ENCODE assay signal across 1 cellular context in the genomic region with DNA sequence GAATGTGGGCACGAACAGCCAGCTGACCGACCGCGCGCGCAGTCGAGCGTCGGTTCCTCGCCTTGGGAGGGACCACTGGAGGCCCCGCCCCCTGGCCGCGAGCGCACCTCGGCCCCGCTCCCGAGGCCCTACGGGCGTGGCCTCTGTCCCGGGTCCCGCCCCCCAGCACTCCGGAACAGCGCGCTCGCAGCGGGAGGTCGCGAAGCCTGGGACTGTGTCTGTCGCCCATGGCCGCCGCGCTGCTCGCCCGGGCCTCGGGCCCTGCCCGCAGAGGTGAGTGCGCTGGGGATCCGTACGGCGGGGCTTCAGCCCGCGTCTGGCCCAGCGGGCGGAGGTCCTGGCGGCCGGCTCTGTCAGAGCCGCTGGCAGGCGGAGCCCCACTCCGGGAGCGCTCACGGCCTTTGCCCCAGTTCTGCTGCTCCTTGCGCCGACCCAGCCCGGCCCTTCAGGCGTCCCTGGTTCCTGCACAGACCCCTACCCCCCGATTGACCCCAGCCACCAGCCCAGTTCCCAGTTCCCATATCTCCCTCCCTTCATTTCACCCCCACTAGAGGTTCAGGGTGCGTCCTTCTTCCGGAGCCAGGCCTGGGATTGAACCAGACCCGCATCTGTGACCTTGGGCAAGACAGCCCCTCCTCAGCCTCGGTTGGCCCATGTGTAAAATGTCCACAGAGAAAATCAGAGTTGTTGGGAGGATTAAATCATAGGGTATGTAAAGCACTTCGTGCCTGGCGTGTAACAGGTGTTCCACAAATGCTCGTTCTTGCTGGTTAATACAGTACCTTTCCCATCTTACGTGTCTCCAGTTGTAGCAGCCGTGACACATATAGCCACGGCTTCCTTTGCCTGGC.
A peak's percentile ranks its signal among the peaks of the same experiment; 100 is the strongest.
TF ChIP-seq lines count a peak whose summit lies in the region.

Gene ACADS (plus strand): TSS at position 168 of the 851 bp plus-strand sequence. CDS start 60 bp downstream, at position 228.

TF ChIP-seq in HEK293, 187 proteins besides CTCF, POLR2A, EP300 and RAD21 (continued from another document and continues in another):
- TF ChIP-seq ZNF280D (tag by site-specific recombination; IDR thresholded peaks at IDR 0.05), result no peak
- TF ChIP-seq ZNF184 (tag by site-specific recombination; IDR thresholded peaks at IDR 0.05), result no peak
- no peak for TF ChIP-seq ZNF157 (tag by site-specific recombination; IDR thresholded peaks at IDR 0.05)
- no peak for TF ChIP-seq GLI2 (tag by site-specific recombination; IDR thresholded peaks at IDR 0.05; ENCODE audit: borderline replicate concordance, low read depth)
- TF ChIP-seq, protein P1, sequence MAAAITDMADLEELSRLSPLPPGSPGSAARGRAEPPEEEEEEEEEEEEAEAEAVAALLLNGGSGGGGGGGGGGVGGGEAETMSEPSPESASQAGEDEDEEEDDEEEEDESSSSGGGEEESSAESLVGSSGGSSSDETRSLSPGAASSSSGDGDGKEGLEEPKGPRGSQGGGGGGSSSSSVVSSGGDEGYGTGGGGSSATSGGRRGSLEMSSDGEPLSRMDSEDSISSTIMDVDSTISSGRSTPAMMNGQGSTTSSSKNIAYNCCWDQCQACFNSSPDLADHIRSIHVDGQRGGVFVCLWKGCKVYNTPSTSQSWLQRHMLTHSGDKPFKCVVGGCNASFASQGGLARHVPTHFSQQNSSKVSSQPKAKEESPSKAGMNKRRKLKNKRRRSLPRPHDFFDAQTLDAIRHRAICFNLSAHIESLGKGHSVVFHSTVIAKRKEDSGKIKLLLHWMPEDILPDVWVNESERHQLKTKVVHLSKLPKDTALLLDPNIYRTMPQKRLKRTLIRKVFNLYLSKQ (tag by site-specific recombination; IDR thresholded peaks at IDR 0.05; ENCODE audit: borderline replicate concordance), result no peak
- TF ChIP-seq ZNF677 (tag by site-specific recombination; IDR thresholded peaks at IDR 0.05), result no peak
- TF ChIP-seq ZNF777 (tag by site-specific recombination; IDR thresholded peaks at IDR 0.05; ENCODE audit: borderline replicate concordance), result no peak
- peak; percentile 70; the same call in 1 of the 2 replicates for TF ChIP-seq SP7 (tag by site-specific recombination; IDR thresholded peaks at IDR 0.05)
- TF ChIP-seq, protein P2, sequence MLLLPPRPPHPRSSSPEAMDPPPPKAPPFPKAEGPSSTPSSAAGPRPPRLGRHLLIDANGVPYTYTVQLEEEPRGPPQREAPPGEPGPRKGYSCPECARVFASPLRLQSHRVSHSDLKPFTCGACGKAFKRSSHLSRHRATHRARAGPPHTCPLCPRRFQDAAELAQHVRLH (tag by site-specific recombination; IDR thresholded peaks at IDR 0.05), result no peak
- TF ChIP-seq ZNF623 (tag by site-specific recombination; IDR thresholded peaks at IDR 0.05), result no peak
- TF ChIP-seq ZNF473 (tag by site-specific recombination; IDR thresholded peaks at IDR 0.05), result no peak
- TF ChIP-seq IKZF3 (tag by site-specific recombination; IDR thresholded peaks at IDR 0.05), result no peak
- no peak for TF ChIP-seq ZNF19 (tag by site-specific recombination; IDR thresholded peaks at IDR 0.05; ENCODE audit: low read depth)
- TF ChIP-seq WT1 (tag by site-specific recombination; IDR thresholded peaks at IDR 0.05), result no peak
- TF ChIP-seq ZNF302 (tag by site-specific recombination; IDR thresholded peaks at IDR 0.05; ENCODE audit: low read depth), result no peak
- no peak for TF ChIP-seq HIC1 (tag by site-specific recombination; IDR thresholded peaks at IDR 0.05)
- TF ChIP-seq GLI4 (tag by site-specific recombination; IDR thresholded peaks at IDR 0.05), result no peak
- no peak for TF ChIP-seq ATF2 (tag by site-specific recombination; IDR thresholded peaks at IDR 0.05; ENCODE audit: low read depth)
- TF ChIP-seq, protein P3, sequence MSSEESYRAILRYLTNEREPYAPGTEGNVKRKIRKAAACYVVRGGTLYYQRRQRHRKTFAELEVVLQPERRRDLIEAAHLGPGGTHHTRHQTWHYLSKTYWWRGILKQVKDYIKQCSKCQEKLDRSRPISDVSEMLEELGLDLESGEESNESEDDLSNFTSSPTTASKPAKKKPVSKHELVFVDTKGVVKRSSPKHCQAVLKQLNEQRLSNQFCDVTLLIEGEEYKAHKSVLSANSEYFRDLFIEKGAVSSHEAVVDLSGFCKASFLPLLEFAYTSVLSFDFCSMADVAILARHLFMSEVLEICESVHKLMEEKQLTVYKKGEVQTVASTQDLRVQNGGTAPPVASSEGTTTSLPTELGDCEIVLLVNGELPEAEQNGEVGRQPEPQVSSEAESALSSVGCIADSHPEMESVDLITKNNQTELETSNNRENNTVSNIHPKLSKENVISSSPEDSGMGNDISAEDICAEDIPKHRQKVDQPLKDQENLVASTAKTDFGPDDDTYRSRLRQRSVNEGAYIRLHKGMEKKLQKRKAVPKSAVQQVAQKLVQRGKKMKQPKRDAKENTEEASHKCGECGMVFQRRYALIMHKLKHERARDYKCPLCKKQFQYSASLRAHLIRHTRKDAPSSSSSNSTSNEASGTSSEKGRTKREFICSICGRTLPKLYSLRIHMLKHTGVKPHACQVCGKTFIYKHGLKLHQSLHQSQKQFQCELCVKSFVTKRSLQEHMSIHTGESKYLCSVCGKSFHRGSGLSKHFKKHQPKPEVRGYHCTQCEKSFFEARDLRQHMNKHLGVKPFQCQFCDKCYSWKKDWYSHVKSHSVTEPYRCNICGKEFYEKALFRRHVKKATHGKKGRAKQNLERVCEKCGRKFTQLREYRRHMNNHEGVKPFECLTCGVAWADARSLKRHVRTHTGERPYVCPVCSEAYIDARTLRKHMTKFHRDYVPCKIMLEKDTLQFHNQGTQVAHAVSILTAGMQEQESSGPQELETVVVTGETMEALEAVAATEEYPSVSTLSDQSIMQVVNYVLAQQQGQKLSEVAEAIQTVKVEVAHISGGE (tag by site-specific recombination; conservative IDR thresholded peaks at IDR 0.05; ENCODE audit: low read depth), result no peak; the same call in 1 of the 2 replicates
- no peak for TF ChIP-seq HOXC10 (CRISPR knock-in tag; IDR thresholded peaks at IDR 0.05)
- TF ChIP-seq OSR2 (tag by site-specific recombination; IDR thresholded peaks at IDR 0.05), result no peak; the same call in 1 of the 2 replicates
- TF ChIP-seq ZNF138 (tag by site-specific recombination; IDR thresholded peaks at IDR 0.05; ENCODE audit: borderline replicate concordance), result no peak
- TF ChIP-seq ZNF837 (tag by site-specific recombination; IDR thresholded peaks at IDR 0.05), result no peak
- no peak for TF ChIP-seq ZBTB21 (tag by site-specific recombination; IDR thresholded peaks at IDR 0.05)
- no peak for TF ChIP-seq ZNF239 (tag by site-specific recombination; IDR thresholded peaks at IDR 0.05)
- no peak for TF ChIP-seq TRIM28 (IDR thresholded peaks at IDR 0.05; ENCODE audit: borderline replicate concordance, low read length)
- TF ChIP-seq, protein P4, sequence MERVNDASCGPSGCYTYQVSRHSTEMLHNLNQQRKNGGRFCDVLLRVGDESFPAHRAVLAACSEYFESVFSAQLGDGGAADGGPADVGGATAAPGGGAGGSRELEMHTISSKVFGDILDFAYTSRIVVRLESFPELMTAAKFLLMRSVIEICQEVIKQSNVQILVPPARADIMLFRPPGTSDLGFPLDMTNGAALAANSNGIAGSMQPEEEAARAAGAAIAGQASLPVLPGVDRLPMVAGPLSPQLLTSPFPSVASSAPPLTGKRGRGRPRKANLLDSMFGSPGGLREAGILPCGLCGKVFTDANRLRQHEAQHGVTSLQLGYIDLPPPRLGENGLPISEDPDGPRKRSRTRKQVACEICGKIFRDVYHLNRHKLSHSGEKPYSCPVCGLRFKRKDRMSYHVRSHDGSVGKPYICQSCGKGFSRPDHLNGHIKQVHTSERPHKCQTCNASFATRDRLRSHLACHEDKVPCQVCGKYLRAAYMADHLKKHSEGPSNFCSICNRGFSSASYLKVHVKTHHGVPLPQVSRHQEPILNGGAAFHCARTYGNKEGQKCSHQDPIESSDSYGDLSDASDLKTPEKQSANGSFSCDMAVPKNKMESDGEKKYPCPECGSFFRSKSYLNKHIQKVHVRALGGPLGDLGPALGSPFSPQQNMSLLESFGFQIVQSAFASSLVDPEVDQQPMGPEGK (tag by site-specific recombination; IDR thresholded peaks at IDR 0.05), result peak; percentile 74
- TF ChIP-seq ZBTB17 (tag by site-specific recombination; IDR thresholded peaks at IDR 0.05), result peak; percentile 82; the same call in 1 of the 2 replicates
- peak; percentile 90 for TF ChIP-seq GLIS2 (tag by site-specific recombination; IDR thresholded peaks at IDR 0.05)
- TF ChIP-seq ZNF544 (tag by site-specific recombination; IDR thresholded peaks at IDR 0.05), result no peak
- no peak for TF ChIP-seq ZNF404 (tag by site-specific recombination; IDR thresholded peaks at IDR 0.05)
- no peak for TF ChIP-seq SETDB1 (IDR thresholded peaks at IDR 0.05; ENCODE audit: insufficient read length, low read length)
- TF ChIP-seq, protein P5, sequence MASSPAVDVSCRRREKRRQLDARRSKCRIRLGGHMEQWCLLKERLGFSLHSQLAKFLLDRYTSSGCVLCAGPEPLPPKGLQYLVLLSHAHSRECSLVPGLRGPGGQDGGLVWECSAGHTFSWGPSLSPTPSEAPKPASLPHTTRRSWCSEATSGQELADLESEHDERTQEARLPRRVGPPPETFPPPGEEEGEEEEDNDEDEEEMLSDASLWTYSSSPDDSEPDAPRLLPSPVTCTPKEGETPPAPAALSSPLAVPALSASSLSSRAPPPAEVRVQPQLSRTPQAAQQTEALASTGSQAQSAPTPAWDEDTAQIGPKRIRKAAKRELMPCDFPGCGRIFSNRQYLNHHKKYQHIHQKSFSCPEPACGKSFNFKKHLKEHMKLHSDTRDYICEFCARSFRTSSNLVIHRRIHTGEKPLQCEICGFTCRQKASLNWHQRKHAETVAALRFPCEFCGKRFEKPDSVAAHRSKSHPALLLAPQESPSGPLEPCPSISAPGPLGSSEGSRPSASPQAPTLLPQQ (tag by site-specific recombination; IDR thresholded peaks at IDR 0.05), result 0 out of 2 replicates have a peak, but pooled peaks have one; percentile 42
- TF ChIP-seq ZNF223 (tag by site-specific recombination; IDR thresholded peaks at IDR 0.05), result no peak
- TF ChIP-seq HOXA7 (CRISPR knock-in tag; IDR thresholded peaks at IDR 0.05; ENCODE audit: borderline replicate concordance), result no peak
- TF ChIP-seq ZNF585B (tag by site-specific recombination; IDR thresholded peaks at IDR 0.05), result no peak
- no peak for TF ChIP-seq ZNF391 (tag by site-specific recombination; IDR thresholded peaks at IDR 0.05; ENCODE audit: borderline replicate concordance, low read depth)
- TF ChIP-seq, protein P6, sequence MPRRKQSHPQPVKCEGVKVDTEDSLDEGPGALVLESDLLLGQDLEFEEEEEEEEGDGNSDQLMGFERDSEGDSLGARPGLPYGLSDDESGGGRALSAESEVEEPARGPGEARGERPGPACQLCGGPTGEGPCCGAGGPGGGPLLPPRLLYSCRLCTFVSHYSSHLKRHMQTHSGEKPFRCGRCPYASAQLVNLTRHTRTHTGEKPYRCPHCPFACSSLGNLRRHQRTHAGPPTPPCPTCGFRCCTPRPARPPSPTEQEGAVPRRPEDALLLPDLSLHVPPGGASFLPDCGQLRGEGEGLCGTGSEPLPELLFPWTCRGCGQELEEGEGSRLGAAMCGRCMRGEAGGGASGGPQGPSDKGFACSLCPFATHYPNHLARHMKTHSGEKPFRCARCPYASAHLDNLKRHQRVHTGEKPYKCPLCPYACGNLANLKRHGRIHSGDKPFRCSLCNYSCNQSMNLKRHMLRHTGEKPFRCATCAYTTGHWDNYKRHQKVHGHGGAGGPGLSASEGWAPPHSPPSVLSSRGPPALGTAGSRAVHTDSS (tag by site-specific recombination; IDR thresholded peaks at IDR 0.05), result no peak
